Comparison of ENCODE assay signal across 4 cellular contexts in the genomic region with DNA sequence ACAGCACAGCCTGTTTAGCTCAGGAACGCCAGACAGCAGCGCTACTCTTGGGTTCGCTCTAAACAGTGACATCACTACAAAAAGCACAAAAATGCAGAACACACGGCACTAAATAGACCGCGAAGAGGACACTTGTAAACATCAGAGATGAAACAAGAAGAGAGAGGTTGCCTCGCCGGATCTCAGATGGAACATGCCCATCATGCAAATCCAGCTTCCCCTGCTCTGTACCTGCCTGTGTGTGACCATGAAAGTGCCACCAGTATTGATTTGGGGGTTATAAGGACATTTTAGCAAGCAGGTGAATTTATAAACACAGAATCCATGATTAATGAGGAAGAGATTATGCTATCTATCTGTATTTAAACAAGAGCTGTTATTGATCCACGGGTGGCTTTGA. TPM values are rescaled to one million over a fixed set of nuclear protein-coding genes. Genes with fewer than 3 reads are reported as not detected.
"Had no signal": no experiment of that assay in that cellular context is flagged by ENCODE, and none has a peak within 500 bp of the region (broad histone marks: within the 10 kb centered on the region; RNA-seq: fewer than 3 reads in every experiment).

No MANE protein-coding gene starts in this region.

RNA-seq across cellular contexts. Expression of a gene that starts 19.2 kb away (rescaled TPM):
- total RNA-seq: activated naive CD4-positive, alpha-beta T cell treated with anti-CD3 and anti-CD28 coated beads, Interleukin-2, amount 50 U/mL, for 72 hours; activated naive CD8-positive, alpha-beta T cell treated with anti-CD3 and anti-CD28 coated beads, Interleukin-2, amount 10 ng/mL, durations not matched to agents 7 days and 5 days; activated T-cell treated with anti-CD3 and anti-CD28 coated beads, Interleukin-2, amount 50 U/mL, for 72 hours; foreskin keratinocyte had no signal
